In the genomic region with DNA sequence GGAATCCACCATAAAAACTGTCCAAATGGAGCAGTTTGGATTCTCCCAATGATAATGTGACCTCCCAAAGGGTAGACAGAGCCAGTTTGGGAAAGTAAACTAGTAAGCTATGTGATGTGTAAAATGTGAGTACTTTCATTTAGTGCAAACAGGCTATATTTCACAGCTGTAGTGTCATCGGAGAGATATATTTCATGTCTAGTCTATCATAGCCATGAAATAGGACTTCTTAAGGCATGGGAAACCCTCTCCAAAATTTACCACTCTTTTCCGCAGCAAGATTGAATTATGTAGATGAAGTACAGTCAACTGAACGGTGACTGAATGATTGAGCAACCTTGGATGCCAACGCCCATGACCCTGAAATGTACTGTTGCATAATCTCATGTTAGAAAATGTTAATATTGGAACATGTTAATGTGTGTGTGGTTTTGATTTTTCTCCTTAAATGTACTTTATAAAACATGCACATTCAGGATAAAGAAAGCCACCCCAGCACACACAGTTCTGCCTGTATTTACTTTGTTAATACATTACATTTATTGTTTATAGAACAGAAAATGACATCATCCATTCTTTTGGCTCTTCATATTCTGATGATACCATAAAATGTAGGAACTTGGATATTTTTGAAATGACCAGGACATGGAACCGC, we compare ENCODE assay signal across 1 cellular context.
TF ChIP-seq lines count a peak whose summit lies in the region.

No MANE protein-coding gene starts in this region.

TF ChIP-seq in HepG2, 621 proteins besides CTCF, POLR2A, EP300 and RAD21 (continued from another document and continues in another):
- TF ChIP-seq, protein P1, sequence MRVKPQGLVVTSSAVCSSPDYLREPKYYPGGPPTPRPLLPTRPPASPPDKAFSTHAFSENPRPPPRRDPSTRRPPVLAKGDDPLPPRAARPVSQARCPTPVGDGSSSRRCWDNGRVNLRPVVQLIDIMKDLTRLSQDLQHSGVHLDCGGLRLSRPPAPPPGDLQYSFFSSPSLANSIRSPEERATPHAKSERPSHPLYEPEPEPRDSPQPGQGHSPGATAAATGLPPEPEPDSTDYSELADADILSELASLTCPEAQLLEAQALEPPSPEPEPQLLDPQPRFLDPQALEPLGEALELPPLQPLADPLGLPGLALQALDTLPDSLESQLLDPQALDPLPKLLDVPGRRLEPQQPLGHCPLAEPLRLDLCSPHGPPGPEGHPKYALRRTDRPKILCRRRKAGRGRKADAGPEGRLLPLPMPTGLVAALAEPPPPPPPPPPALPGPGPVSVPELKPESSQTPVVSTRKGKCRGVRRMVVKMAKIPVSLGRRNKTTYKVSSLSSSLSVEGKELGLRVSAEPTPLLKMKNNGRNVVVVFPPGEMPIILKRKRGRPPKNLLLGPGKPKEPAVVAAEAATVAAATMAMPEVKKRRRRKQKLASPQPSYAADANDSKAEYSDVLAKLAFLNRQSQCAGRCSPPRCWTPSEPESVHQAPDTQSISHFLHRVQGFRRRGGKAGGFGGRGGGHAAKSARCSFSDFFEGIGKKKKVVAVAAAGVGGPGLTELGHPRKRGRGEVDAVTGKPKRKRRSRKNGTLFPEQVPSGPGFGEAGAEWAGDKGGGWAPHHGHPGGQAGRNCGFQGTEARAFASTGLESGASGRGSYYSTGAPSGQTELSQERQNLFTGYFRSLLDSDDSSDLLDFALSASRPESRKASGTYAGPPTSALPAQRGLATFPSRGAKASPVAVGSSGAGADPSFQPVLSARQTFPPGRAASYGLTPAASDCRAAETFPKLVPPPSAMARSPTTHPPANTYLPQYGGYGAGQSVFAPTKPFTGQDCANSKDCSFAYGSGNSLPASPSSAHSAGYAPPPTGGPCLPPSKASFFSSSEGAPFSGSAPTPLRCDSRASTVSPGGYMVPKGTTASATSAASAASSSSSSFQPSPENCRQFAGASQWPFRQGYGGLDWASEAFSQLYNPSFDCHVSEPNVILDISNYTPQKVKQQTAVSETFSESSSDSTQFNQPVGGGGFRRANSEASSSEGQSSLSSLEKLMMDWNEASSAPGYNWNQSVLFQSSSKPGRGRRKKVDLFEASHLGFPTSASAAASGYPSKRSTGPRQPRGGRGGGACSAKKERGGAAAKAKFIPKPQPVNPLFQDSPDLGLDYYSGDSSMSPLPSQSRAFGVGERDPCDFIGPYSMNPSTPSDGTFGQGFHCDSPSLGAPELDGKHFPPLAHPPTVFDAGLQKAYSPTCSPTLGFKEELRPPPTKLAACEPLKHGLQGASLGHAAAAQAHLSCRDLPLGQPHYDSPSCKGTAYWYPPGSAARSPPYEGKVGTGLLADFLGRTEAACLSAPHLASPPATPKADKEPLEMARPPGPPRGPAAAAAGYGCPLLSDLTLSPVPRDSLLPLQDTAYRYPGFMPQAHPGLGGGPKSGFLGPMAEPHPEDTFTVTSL (CRISPR knock-in tag; IDR thresholded peaks at IDR 0.05; ENCODE audit: borderline replicate concordance), result 0 out of 2 replicates have a peak, but pooled peaks have one; percentile 26
- TF ChIP-seq RARA (CRISPR knock-in tag; IDR thresholded peaks at IDR 0.05), result peak; percentile 89
- TF ChIP-seq RFX1 (IDR thresholded peaks at IDR 0.05), result no peak
- no peak for TF ChIP-seq ZNF296 (CRISPR knock-in tag; conservative IDR thresholded peaks at IDR 0.05)
- TF ChIP-seq, protein P2, sequence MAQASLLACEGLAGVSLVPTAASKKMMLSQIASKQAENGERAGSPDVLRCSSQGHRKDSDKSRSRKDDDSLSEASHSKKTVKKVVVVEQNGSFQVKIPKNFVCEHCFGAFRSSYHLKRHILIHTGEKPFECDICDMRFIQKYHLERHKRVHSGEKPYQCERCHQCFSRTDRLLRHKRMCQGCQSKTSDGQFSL (CRISPR knock-in tag; IDR thresholded peaks at IDR 0.05), result no peak
- no peak for TF ChIP-seq ZNF614 (CRISPR knock-in tag; IDR thresholded peaks at IDR 0.05; ENCODE audit: borderline replicate concordance)
- TF ChIP-seq RXRA (CRISPR knock-in tag; IDR thresholded peaks at IDR 0.05), result no peak
- TF ChIP-seq, protein P3, sequence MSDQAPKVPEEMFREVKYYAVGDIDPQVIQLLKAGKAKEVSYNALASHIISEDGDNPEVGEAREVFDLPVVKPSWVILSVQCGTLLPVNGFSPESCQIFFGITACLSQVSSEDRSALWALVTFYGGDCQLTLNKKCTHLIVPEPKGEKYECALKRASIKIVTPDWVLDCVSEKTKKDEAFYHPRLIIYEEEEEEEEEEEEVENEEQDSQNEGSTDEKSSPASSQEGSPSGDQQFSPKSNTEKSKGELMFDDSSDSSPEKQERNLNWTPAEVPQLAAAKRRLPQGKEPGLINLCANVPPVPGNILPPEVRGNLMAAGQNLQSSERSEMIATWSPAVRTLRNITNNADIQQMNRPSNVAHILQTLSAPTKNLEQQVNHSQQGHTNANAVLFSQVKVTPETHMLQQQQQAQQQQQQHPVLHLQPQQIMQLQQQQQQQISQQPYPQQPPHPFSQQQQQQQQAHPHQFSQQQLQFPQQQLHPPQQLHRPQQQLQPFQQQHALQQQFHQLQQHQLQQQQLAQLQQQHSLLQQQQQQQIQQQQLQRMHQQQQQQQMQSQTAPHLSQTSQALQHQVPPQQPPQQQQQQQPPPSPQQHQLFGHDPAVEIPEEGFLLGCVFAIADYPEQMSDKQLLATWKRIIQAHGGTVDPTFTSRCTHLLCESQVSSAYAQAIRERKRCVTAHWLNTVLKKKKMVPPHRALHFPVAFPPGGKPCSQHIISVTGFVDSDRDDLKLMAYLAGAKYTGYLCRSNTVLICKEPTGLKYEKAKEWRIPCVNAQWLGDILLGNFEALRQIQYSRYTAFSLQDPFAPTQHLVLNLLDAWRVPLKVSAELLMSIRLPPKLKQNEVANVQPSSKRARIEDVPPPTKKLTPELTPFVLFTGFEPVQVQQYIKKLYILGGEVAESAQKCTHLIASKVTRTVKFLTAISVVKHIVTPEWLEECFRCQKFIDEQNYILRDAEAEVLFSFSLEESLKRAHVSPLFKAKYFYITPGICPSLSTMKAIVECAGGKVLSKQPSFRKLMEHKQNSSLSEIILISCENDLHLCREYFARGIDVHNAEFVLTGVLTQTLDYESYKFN (CRISPR knock-in tag; conservative IDR thresholded peaks at IDR 0.05), result peak; percentile 50
- TF ChIP-seq EHMT2 (IDR thresholded peaks at IDR 0.05; ENCODE audit: borderline replicate concordance, low read depth, low read length), result peak; percentile 79; the same call in 1 of the 2 replicates
- TF ChIP-seq ZNF619 (CRISPR knock-in tag; IDR thresholded peaks at IDR 0.05), result no peak
- TF ChIP-seq, protein P4, sequence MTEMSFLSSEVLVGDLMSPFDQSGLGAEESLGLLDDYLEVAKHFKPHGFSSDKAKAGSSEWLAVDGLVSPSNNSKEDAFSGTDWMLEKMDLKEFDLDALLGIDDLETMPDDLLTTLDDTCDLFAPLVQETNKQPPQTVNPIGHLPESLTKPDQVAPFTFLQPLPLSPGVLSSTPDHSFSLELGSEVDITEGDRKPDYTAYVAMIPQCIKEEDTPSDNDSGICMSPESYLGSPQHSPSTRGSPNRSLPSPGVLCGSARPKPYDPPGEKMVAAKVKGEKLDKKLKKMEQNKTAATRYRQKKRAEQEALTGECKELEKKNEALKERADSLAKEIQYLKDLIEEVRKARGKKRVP (CRISPR knock-in tag; IDR thresholded peaks at IDR 0.05), result peak in 1 of 2 experiments; percentile 77; a peak in 1 of 4 replicates
- TF ChIP-seq, protein P5, sequence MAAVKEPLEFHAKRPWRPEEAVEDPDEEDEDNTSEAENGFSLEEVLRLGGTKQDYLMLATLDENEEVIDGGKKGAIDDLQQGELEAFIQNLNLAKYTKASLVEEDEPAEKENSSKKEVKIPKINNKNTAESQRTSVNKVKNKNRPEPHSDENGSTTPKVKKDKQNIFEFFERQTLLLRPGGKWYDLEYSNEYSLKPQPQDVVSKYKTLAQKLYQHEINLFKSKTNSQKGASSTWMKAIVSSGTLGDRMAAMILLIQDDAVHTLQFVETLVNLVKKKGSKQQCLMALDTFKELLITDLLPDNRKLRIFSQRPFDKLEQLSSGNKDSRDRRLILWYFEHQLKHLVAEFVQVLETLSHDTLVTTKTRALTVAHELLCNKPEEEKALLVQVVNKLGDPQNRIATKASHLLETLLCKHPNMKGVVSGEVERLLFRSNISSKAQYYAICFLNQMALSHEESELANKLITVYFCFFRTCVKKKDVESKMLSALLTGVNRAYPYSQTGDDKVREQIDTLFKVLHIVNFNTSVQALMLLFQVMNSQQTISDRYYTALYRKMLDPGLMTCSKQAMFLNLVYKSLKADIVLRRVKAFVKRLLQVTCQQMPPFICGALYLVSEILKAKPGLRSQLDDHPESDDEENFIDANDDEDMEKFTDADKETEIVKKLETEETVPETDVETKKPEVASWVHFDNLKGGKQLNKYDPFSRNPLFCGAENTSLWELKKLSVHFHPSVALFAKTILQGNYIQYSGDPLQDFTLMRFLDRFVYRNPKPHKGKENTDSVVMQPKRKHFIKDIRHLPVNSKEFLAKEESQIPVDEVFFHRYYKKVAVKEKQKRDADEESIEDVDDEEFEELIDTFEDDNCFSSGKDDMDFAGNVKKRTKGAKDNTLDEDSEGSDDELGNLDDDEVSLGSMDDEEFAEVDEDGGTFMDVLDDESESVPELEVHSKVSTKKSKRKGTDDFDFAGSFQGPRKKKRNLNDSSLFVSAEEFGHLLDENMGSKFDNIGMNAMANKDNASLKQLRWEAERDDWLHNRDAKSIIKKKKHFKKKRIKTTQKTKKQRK (IDR thresholded peaks at IDR 0.05; ENCODE audit: low read length), result no peak
- no peak for TF ChIP-seq ZNF546 (CRISPR knock-in tag; conservative IDR thresholded peaks at IDR 0.05)
- TF ChIP-seq HNRNPK (IDR thresholded peaks at IDR 0.05; ENCODE audit: low read depth, low read length, poor library complexity, severe bottlenecking), result no peak
- no peak for TF ChIP-seq TCF12 (IDR thresholded peaks at IDR 0.05)
- TF ChIP-seq TCF12 (CRISPR knock-in tag; IDR thresholded peaks at IDR 0.05), result no peak
- no peak for TF ChIP-seq SRSF1 (optimal IDR thresholded peaks at IDR 0.05; ENCODE audit: low read depth, low read length)
- TF ChIP-seq, protein P6, sequence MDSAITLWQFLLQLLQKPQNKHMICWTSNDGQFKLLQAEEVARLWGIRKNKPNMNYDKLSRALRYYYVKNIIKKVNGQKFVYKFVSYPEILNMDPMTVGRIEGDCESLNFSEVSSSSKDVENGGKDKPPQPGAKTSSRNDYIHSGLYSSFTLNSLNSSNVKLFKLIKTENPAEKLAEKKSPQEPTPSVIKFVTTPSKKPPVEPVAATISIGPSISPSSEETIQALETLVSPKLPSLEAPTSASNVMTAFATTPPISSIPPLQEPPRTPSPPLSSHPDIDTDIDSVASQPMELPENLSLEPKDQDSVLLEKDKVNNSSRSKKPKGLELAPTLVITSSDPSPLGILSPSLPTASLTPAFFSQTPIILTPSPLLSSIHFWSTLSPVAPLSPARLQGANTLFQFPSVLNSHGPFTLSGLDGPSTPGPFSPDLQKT (CRISPR knock-in tag; IDR thresholded peaks at IDR 0.05; ENCODE audit: borderline replicate concordance), result no peak
- no peak for TF ChIP-seq NKX3-1 (CRISPR knock-in tag; IDR thresholded peaks at IDR 0.05)
- no peak for TF ChIP-seq ZMYM4 (CRISPR knock-in tag; IDR thresholded peaks at IDR 0.05)
- TF ChIP-seq, protein P7, sequence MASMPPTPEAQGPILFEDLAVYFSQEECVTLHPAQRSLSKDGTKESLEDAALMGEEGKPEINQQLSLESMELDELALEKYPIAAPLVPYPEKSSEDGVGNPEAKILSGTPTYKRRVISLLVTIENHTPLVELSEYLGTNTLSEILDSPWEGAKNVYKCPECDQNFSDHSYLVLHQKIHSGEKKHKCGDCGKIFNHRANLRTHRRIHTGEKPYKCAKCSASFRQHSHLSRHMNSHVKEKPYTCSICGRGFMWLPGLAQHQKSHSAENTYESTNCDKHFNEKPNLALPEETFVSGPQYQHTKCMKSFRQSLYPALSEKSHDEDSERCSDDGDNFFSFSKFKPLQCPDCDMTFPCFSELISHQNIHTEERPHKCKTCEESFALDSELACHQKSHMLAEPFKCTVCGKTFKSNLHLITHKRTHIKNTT (CRISPR knock-in tag; IDR thresholded peaks at IDR 0.05), result no peak
- TF ChIP-seq NR2F2 (IDR thresholded peaks at IDR 0.05; ENCODE audit: borderline replicate concordance, low read depth), result no peak
- TF ChIP-seq, protein P8, sequence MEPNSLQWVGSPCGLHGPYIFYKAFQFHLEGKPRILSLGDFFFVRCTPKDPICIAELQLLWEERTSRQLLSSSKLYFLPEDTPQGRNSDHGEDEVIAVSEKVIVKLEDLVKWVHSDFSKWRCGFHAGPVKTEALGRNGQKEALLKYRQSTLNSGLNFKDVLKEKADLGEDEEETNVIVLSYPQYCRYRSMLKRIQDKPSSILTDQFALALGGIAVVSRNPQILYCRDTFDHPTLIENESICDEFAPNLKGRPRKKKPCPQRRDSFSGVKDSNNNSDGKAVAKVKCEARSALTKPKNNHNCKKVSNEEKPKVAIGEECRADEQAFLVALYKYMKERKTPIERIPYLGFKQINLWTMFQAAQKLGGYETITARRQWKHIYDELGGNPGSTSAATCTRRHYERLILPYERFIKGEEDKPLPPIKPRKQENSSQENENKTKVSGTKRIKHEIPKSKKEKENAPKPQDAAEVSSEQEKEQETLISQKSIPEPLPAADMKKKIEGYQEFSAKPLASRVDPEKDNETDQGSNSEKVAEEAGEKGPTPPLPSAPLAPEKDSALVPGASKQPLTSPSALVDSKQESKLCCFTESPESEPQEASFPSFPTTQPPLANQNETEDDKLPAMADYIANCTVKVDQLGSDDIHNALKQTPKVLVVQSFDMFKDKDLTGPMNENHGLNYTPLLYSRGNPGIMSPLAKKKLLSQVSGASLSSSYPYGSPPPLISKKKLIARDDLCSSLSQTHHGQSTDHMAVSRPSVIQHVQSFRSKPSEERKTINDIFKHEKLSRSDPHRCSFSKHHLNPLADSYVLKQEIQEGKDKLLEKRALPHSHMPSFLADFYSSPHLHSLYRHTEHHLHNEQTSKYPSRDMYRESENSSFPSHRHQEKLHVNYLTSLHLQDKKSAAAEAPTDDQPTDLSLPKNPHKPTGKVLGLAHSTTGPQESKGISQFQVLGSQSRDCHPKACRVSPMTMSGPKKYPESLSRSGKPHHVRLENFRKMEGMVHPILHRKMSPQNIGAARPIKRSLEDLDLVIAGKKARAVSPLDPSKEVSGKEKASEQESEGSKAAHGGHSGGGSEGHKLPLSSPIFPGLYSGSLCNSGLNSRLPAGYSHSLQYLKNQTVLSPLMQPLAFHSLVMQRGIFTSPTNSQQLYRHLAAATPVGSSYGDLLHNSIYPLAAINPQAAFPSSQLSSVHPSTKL (CRISPR knock-in tag; IDR thresholded peaks at IDR 0.05), result peak; percentile 96
- TF ChIP-seq KLF6 (CRISPR knock-in tag; IDR thresholded peaks at IDR 0.05), result peak; percentile 64; the same call in 1 of the 2 replicates
- TF ChIP-seq, protein P9, sequence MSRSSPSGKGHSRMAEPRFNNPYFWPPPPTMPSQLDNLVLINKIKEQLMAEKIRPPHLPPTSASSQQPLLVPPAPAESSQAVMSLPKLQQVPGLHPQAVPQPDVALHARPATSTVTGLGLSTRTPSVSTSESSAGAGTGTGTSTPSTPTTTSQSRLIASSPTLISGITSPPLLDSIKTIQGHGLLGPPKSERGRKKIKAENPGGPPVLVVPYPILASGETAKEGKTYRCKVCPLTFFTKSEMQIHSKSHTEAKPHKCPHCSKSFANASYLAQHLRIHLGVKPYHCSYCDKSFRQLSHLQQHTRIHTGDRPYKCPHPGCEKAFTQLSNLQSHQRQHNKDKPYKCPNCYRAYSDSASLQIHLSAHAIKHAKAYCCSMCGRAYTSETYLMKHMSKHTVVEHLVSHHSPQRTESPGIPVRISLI (CRISPR knock-in tag; IDR thresholded peaks at IDR 0.05; ENCODE audit: borderline replicate concordance), result no peak
- TF ChIP-seq, protein P10, sequence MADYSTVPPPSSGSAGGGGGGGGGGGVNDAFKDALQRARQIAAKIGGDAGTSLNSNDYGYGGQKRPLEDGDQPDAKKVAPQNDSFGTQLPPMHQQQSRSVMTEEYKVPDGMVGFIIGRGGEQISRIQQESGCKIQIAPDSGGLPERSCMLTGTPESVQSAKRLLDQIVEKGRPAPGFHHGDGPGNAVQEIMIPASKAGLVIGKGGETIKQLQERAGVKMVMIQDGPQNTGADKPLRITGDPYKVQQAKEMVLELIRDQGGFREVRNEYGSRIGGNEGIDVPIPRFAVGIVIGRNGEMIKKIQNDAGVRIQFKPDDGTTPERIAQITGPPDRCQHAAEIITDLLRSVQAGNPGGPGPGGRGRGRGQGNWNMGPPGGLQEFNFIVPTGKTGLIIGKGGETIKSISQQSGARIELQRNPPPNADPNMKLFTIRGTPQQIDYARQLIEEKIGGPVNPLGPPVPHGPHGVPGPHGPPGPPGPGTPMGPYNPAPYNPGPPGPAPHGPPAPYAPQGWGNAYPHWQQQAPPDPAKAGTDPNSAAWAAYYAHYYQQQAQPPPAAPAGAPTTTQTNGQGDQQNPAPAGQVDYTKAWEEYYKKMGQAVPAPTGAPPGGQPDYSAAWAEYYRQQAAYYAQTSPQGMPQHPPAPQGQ (CRISPR knock-in tag; IDR thresholded peaks at IDR 0.05; ENCODE audit: borderline replicate concordance), result no peak
